ENCODE assay signal across 1 cellular context in genomic region chr7:151736403-151736909, GRCh38.
TF ChIP-seq lines count a peak whose summit lies in the region.

No MANE protein-coding gene starts in this region.

TF ChIP-seq in HepG2, 621 proteins besides CTCF, POLR2A, EP300 and RAD21 (continued from another document):
- TF ChIP-seq USF2 (IDR thresholded peaks at IDR 0.05; ENCODE audit: low read depth, low read length), result no peak
- no peak for TF ChIP-seq USF2 (CRISPR knock-in tag; IDR thresholded peaks at IDR 0.05; ENCODE audit: borderline replicate concordance)
- no peak for TF ChIP-seq ELF1 (CRISPR knock-in tag; IDR thresholded peaks at IDR 0.05)
- TF ChIP-seq MTF1 (CRISPR knock-in tag; IDR thresholded peaks at IDR 0.05), result no peak
- TF ChIP-seq BCLAF1 (IDR thresholded peaks at IDR 0.05), result no peak
- no peak for TF ChIP-seq SIN3A (IDR thresholded peaks at IDR 0.05; ENCODE audit: borderline replicate concordance, low read depth, low read length)
- no peak for TF ChIP-seq ZNF749 (CRISPR knock-in tag; IDR thresholded peaks at IDR 0.05; ENCODE audit: borderline replicate concordance)
TF ChIP-seq in HepG2: peak in this region for 0.
